ENCODE assay signal across 1 cellular context in the genomic region with DNA sequence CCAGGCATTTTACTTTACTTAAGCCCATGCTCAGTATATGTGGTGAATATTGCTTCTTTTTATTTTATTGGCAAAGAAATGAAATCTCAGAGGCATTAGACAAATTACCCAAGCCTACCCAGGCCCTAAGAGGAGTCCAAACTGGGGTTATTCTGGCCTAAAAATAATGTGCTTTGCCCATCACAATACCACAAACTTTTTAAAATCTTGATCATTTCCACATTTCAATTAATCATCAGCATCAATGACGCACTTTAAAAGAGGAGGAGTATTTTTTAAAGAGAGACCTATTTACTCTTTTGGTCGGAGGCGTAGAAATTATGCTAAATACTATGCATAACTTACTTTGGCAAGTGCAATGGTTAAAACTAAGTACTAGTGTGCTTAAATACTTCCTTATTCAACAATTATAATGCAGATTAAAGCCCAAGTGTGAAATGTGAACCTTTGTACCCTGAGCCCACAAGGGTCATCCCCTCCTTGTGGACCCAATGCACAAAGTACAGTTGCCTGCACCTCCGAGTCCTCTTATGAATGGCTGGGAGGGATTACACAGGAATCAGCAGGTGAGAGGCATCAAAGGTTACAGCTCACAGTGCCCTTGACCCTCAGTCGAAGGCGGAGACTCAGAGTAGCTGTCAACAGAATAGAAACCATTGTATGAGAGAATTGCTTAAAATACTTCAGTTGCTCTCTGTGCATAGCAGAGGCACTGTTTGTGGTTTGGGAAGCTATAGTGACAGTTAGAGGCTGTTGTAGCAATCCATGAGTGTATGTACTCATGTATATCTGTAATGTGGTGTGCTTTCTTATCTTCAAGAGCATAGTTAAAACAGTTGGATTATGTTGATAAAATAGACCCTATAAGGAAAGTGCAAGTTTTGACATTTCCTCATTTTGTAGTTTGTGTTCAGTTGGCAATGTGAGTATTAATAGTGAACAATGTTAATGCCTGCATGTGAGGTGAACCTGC.
TF ChIP-seq lines count a peak whose summit lies in the region.

No MANE protein-coding gene starts in this region.

TF ChIP-seq in HepG2, 621 proteins besides CTCF, POLR2A, EP300 and RAD21 (continued from another document and continues in another):
- TF ChIP-seq, protein P1, sequence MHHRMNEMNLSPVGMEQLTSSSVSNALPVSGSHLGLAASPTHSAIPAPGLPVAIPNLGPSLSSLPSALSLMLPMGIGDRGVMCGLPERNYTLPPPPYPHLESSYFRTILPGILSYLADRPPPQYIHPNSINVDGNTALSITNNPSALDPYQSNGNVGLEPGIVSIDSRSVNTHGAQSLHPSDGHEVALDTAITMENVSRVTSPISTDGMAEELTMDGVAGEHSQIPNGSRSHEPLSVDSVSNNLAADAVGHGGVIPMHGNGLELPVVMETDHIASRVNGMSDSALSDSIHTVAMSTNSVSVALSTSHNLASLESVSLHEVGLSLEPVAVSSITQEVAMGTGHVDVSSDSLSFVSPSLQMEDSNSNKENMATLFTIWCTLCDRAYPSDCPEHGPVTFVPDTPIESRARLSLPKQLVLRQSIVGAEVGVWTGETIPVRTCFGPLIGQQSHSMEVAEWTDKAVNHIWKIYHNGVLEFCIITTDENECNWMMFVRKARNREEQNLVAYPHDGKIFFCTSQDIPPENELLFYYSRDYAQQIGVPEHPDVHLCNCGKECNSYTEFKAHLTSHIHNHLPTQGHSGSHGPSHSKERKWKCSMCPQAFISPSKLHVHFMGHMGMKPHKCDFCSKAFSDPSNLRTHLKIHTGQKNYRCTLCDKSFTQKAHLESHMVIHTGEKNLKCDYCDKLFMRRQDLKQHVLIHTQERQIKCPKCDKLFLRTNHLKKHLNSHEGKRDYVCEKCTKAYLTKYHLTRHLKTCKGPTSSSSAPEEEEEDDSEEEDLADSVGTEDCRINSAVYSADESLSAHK (CRISPR knock-in tag; IDR thresholded peaks at IDR 0.05; ENCODE audit: borderline replicate concordance): no peak
- TF ChIP-seq ZBTB20 (CRISPR knock-in tag; IDR thresholded peaks at IDR 0.05; ENCODE audit: borderline replicate concordance, low read depth): peak; percentile 70
- no peak for TF ChIP-seq KMT2B (CRISPR knock-in tag; IDR thresholded peaks at IDR 0.05)
- no peak for TF ChIP-seq ZBTB1 (CRISPR knock-in tag; IDR thresholded peaks at IDR 0.05; ENCODE audit: borderline replicate concordance)
- TF ChIP-seq ZBTB8A (CRISPR knock-in tag; IDR thresholded peaks at IDR 0.05; ENCODE audit: borderline replicate concordance, low read depth): no peak
- TF ChIP-seq ZNF678 (CRISPR knock-in tag; IDR thresholded peaks at IDR 0.05): no peak
- TF ChIP-seq ZNF3 (CRISPR knock-in tag; IDR thresholded peaks at IDR 0.05): 0 out of 2 replicates have a peak, but pooled peaks have one; percentile 54
- no peak for TF ChIP-seq ZSCAN22 (CRISPR knock-in tag; IDR thresholded peaks at IDR 0.05)
- no peak for TF ChIP-seq ATF7-NPFF (CRISPR knock-in tag; IDR thresholded peaks at IDR 0.05; ENCODE audit: low read depth)
- TF ChIP-seq, protein P2, sequence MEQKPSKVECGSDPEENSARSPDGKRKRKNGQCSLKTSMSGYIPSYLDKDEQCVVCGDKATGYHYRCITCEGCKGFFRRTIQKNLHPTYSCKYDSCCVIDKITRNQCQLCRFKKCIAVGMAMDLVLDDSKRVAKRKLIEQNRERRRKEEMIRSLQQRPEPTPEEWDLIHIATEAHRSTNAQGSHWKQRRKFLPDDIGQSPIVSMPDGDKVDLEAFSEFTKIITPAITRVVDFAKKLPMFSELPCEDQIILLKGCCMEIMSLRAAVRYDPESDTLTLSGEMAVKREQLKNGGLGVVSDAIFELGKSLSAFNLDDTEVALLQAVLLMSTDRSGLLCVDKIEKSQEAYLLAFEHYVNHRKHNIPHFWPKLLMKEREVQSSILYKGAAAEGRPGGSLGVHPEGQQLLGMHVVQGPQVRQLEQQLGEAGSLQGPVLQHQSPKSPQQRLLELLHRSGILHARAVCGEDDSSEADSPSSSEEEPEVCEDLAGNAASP (CRISPR knock-in tag; IDR thresholded peaks at IDR 0.05; ENCODE audit: borderline replicate concordance): peak; percentile 89; the same call in 1 of the 2 replicates
- no peak for TF ChIP-seq AGO1 (IDR thresholded peaks at IDR 0.05; ENCODE audit: low read depth, low read length, poor library complexity, severe bottlenecking)
- peak; percentile 74 for TF ChIP-seq NFIC (IDR thresholded peaks at IDR 0.05; ENCODE audit: low read length)
- peak; percentile 95 for TF ChIP-seq RARA (CRISPR knock-in tag; IDR thresholded peaks at IDR 0.05)
- no peak for TF ChIP-seq MEIS1 (CRISPR knock-in tag; IDR thresholded peaks at IDR 0.05; ENCODE audit: borderline replicate concordance)
- TF ChIP-seq NFE2 (CRISPR knock-in tag; IDR thresholded peaks at IDR 0.05): no peak
- no peak; the same call in 1 of the 2 replicates for TF ChIP-seq RFX1 (IDR thresholded peaks at IDR 0.05)
- TF ChIP-seq ATRX (CRISPR knock-in tag; IDR thresholded peaks at IDR 0.05; ENCODE audit: borderline replicate concordance): no peak
- peak; percentile 81 for TF ChIP-seq GFI1 (CRISPR knock-in tag; IDR thresholded peaks at IDR 0.05; ENCODE audit: borderline replicate concordance)
- peak; percentile 76; the same call in 1 of the 2 replicates for TF ChIP-seq ZNF124 (CRISPR knock-in tag; IDR thresholded peaks at IDR 0.05)
- no peak for TF ChIP-seq HNRNPK (IDR thresholded peaks at IDR 0.05; ENCODE audit: low read depth, low read length, poor library complexity, severe bottlenecking)
- TF ChIP-seq HNRNPH1 (optimal IDR thresholded peaks at IDR 0.05; ENCODE audit: low read depth, low read length): no peak
- TF ChIP-seq, protein P3, sequence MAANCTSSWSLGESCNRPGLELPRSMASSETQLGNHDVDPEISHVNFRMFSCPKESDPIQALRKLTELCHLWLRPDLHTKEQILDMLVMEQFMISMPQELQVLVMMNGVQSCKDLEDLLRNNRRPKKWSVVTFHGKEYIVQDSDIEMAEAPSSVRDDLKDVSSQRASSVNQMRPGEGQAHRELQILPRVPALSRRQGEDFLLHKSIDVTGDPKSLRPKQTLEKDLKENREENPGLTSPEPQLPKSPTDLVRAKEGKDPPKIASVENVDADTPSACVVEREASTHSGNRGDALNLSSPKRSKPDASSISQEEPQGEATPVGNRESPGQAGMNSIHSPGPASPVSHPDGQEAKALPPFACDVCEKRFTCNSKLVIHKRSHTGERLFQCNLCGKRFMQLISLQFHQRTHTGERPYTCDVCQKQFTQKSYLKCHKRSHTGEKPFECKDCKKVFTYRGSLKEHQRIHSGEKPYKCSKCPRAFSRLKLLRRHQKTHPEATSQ (CRISPR knock-in tag; IDR thresholded peaks at IDR 0.05; ENCODE audit: borderline replicate concordance): peak; percentile 94; the same call in 1 of the 2 replicates
- no peak for TF ChIP-seq ZNF446 (CRISPR knock-in tag; IDR thresholded peaks at IDR 0.05)
- peak; percentile 73; the same call in 1 of the 2 replicates for TF ChIP-seq ZNF205 (CRISPR knock-in tag; IDR thresholded peaks at IDR 0.05)
- peak; percentile 39; the same call in 1 of the 2 replicates for TF ChIP-seq DMAP1 (CRISPR knock-in tag; IDR thresholded peaks at IDR 0.05)
- TF ChIP-seq, protein P4, sequence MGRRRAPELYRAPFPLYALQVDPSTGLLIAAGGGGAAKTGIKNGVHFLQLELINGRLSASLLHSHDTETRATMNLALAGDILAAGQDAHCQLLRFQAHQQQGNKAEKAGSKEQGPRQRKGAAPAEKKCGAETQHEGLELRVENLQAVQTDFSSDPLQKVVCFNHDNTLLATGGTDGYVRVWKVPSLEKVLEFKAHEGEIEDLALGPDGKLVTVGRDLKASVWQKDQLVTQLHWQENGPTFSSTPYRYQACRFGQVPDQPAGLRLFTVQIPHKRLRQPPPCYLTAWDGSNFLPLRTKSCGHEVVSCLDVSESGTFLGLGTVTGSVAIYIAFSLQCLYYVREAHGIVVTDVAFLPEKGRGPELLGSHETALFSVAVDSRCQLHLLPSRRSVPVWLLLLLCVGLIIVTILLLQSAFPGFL (CRISPR knock-in tag; IDR thresholded peaks at IDR 0.05): no peak
- TF ChIP-seq ZBTB21 (CRISPR knock-in tag; IDR thresholded peaks at IDR 0.05): peak; percentile 40; the same call in 1 of the 2 replicates
- TF ChIP-seq ZFY (CRISPR knock-in tag; IDR thresholded peaks at IDR 0.05): no peak
- TF ChIP-seq, protein P5, sequence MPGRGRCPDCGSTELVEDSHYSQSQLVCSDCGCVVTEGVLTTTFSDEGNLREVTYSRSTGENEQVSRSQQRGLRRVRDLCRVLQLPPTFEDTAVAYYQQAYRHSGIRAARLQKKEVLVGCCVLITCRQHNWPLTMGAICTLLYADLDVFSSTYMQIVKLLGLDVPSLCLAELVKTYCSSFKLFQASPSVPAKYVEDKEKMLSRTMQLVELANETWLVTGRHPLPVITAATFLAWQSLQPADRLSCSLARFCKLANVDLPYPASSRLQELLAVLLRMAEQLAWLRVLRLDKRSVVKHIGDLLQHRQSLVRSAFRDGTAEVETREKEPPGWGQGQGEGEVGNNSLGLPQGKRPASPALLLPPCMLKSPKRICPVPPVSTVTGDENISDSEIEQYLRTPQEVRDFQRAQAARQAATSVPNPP (CRISPR knock-in tag; IDR thresholded peaks at IDR 0.05): peak; percentile 59; the same call in 1 of the 2 replicates
- no peak for TF ChIP-seq ZBTB38 (CRISPR knock-in tag; IDR thresholded peaks at IDR 0.05)
- TF ChIP-seq CC2D1A (CRISPR knock-in tag; IDR thresholded peaks at IDR 0.05): no peak
- peak; percentile 79 for TF ChIP-seq THAP11 (CRISPR knock-in tag; IDR thresholded peaks at IDR 0.05)
- peak; percentile 87 for TF ChIP-seq HOXA3 (CRISPR knock-in tag; IDR thresholded peaks at IDR 0.05)
- TF ChIP-seq ZBTB3 (CRISPR knock-in tag; IDR thresholded peaks at IDR 0.05; ENCODE audit: borderline replicate concordance, low read depth): no peak
- TF ChIP-seq FOXM1 (CRISPR knock-in tag; IDR thresholded peaks at IDR 0.05): no peak
- TF ChIP-seq ZNF790 (CRISPR knock-in tag; IDR thresholded peaks at IDR 0.05; ENCODE audit: borderline replicate concordance): no peak
- peak; percentile 99 for TF ChIP-seq SP5 (CRISPR knock-in tag; IDR thresholded peaks at IDR 0.05; ENCODE audit: borderline replicate concordance, low read depth)
- TF ChIP-seq, protein P6, sequence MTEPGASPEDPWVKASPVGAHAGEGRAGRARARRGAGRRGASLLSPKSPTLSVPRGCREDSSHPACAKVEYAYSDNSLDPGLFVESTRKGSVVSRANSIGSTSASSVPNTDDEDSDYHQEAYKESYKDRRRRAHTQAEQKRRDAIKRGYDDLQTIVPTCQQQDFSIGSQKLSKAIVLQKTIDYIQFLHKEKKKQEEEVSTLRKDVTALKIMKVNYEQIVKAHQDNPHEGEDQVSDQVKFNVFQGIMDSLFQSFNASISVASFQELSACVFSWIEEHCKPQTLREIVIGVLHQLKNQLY (CRISPR knock-in tag; IDR thresholded peaks at IDR 0.05): peak; percentile 78; the same call in 1 of the 2 replicates
- TF ChIP-seq, protein P7, sequence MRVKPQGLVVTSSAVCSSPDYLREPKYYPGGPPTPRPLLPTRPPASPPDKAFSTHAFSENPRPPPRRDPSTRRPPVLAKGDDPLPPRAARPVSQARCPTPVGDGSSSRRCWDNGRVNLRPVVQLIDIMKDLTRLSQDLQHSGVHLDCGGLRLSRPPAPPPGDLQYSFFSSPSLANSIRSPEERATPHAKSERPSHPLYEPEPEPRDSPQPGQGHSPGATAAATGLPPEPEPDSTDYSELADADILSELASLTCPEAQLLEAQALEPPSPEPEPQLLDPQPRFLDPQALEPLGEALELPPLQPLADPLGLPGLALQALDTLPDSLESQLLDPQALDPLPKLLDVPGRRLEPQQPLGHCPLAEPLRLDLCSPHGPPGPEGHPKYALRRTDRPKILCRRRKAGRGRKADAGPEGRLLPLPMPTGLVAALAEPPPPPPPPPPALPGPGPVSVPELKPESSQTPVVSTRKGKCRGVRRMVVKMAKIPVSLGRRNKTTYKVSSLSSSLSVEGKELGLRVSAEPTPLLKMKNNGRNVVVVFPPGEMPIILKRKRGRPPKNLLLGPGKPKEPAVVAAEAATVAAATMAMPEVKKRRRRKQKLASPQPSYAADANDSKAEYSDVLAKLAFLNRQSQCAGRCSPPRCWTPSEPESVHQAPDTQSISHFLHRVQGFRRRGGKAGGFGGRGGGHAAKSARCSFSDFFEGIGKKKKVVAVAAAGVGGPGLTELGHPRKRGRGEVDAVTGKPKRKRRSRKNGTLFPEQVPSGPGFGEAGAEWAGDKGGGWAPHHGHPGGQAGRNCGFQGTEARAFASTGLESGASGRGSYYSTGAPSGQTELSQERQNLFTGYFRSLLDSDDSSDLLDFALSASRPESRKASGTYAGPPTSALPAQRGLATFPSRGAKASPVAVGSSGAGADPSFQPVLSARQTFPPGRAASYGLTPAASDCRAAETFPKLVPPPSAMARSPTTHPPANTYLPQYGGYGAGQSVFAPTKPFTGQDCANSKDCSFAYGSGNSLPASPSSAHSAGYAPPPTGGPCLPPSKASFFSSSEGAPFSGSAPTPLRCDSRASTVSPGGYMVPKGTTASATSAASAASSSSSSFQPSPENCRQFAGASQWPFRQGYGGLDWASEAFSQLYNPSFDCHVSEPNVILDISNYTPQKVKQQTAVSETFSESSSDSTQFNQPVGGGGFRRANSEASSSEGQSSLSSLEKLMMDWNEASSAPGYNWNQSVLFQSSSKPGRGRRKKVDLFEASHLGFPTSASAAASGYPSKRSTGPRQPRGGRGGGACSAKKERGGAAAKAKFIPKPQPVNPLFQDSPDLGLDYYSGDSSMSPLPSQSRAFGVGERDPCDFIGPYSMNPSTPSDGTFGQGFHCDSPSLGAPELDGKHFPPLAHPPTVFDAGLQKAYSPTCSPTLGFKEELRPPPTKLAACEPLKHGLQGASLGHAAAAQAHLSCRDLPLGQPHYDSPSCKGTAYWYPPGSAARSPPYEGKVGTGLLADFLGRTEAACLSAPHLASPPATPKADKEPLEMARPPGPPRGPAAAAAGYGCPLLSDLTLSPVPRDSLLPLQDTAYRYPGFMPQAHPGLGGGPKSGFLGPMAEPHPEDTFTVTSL (CRISPR knock-in tag; IDR thresholded peaks at IDR 0.05; ENCODE audit: borderline replicate concordance): peak; percentile 98
- no peak for TF ChIP-seq PTBP1 (IDR thresholded peaks at IDR 0.05; ENCODE audit: low read depth, low read length, poor library complexity, severe bottlenecking)
- TF ChIP-seq NKX3-1 (CRISPR knock-in tag; IDR thresholded peaks at IDR 0.05): peak; percentile 63; the same call in 1 of the 2 replicates
- TF ChIP-seq HHEX (CRISPR knock-in tag; IDR thresholded peaks at IDR 0.05): peak; percentile 79
- TF ChIP-seq ZNF44 (CRISPR knock-in tag; IDR thresholded peaks at IDR 0.05): no peak
- TF ChIP-seq ZNF615 (CRISPR knock-in tag; IDR thresholded peaks at IDR 0.05; ENCODE audit: borderline replicate concordance): 0 out of 2 replicates have a peak, but pooled peaks have one; percentile 31
- TF ChIP-seq, protein P8, sequence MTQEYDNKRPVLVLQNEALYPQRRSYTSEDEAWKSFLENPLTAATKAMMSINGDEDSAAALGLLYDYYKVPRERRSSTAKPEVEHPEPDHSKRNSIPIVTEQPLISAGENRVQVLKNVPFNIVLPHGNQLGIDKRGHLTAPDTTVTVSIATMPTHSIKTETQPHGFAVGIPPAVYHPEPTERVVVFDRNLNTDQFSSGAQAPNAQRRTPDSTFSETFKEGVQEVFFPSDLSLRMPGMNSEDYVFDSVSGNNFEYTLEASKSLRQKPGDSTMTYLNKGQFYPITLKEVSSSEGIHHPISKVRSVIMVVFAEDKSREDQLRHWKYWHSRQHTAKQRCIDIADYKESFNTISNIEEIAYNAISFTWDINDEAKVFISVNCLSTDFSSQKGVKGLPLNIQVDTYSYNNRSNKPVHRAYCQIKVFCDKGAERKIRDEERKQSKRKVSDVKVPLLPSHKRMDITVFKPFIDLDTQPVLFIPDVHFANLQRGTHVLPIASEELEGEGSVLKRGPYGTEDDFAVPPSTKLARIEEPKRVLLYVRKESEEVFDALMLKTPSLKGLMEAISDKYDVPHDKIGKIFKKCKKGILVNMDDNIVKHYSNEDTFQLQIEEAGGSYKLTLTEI (CRISPR knock-in tag; conservative IDR thresholded peaks at IDR 0.05): no peak
- TF ChIP-seq SAP130 (CRISPR knock-in tag; IDR thresholded peaks at IDR 0.05; ENCODE audit: low read depth): peak; percentile 57; the same call in 1 of the 2 replicates
- no peak for TF ChIP-seq SP1 (IDR thresholded peaks at IDR 0.05)
- peak; percentile 53; the same call in 1 of the 2 replicates for TF ChIP-seq SP1 (CRISPR knock-in tag; IDR thresholded peaks at IDR 0.05)
